1 cellular context compared by ENCODE assay signal in the genomic region with DNA sequence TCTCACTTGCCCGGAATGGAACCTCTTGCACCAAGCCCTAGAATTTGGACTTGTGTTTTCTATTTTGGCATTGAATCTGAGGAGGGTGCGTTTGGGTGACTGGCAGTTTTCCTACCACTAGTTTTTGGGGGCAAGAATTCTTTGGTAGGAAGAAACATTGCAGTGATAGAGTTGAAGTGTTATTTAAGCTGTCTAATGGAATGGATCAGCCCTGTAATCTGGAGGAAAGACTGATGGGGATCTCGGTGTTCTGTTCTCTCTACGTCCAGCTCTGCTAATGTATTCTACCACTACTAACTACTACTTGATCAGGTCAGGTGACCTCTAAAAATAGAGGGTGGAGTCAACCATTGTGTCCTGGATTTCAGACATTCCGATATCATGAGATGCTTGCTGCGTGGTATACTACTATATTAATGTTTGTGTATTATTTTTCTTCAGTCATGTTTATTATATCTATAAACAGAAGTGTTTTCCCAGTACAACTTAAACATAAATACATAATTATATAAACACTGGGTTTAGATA.
TF ChIP-seq lines count a peak whose summit lies in the region.

No MANE protein-coding gene starts in this region.

TF ChIP-seq in GM23338, 12 proteins besides CTCF, POLR2A, EP300 and RAD21 (continued from another document):
- no peak for TF ChIP-seq CREB1 (CRISPR knock-in tag; IDR thresholded peaks at IDR 0.05; ENCODE audit: low read depth)
- no peak for TF ChIP-seq JUNB (IDR thresholded peaks at IDR 0.05; ENCODE audit: unreplicated experiment)
- TF ChIP-seq EZH2phosphoT487 (IDR thresholded peaks at IDR 0.05; ENCODE audit: unreplicated experiment), result no peak
- no peak for TF ChIP-seq ZNF462 (CRISPR knock-in tag; IDR thresholded peaks at IDR 0.05)
- TF ChIP-seq STAT1 (IDR thresholded peaks at IDR 0.05; ENCODE audit: unreplicated experiment), result no peak
